Comparison of ENCODE assay signal across 9 cellular contexts in the genomic region with DNA sequence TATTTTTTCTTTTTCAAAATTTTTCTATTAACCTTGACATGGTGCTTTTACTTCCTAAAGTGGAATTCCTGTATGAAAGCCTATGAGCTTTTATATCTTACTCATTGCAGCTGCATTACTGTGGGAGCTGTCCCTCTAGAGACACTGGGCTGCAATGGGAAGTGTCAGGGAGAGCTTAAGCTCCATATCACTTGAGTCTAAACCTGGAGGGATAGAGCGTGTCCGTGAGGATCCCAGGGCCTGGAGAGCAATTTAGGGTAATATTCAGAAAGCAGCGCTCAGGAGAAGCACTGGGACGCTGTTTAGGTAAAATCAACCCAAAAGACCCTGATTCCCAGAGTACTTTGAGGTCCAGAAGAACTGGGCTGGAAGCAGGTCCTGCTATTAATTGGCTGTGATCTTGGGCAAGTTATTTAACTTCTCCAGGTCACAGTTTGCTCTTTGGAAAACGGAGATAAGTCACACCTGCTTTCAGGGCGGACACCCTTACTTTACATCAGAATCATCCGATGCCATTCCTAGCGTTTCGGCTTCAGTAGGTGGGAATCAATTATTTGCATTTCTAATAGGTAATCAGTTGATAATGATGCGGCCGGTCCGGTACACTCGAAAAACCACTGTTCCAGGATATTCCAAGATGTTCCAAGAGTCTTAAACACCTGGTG. TPM values are rescaled to one million over a fixed set of nuclear protein-coding genes. Genes with fewer than 3 reads are reported as not detected.
A peak's percentile ranks its signal among the peaks of the same experiment; 100 is the strongest.
DNase-seq lines count a peak whose midpoint lies in the region; FAIRE-seq and TF ChIP-seq lines count a peak whose summit lies in the region.
"Had no signal": no experiment of that assay in that cellular context is flagged by ENCODE, and none has a peak within 500 bp of the region (broad histone marks: within the 10 kb centered on the region; RNA-seq: fewer than 3 reads in every experiment).

No MANE protein-coding gene starts in this region.

- H4K20me1 ChIP-seq in H1 (replicated peaks in 1 of 2; ENCODE audit: control insufficient read depth in 1 of 2, insufficient read depth in 2 of 2, low read length in 2 of 2), result peaks cover 0 to 2% of the 10 kb centered on the region in 2 experiments

- H3K79me2 ChIP-seq in H1 (ENCODE audit: control insufficient read depth in 1 of 2, insufficient read depth in 2 of 2, low read length in 2 of 2), result peaks cover 0 to 10% of the 10 kb centered on the region in 2 experiments; a peak in 1 of 4 replicates

- H4K8ac ChIP-seq in H1 (ENCODE audit: extremely low read depth, insufficient read depth, low read length), result peak overlapping the region; percentile 63; the same call in 1 of the 2 replicates

- peaks cover 6% of the 10 kb centered on the region; the same call in 1 of the 2 replicates for H3K79me1 ChIP-seq in H1 (ENCODE audit: low read depth, low read length)

- no peak for TF ChIP-seq EP300 in H1 (IDR thresholded peaks at IDR 0.05; ENCODE audit: borderline replicate concordance in 1 of 2, low read depth in 2 of 2, low read length in 2 of 2)
- TF ChIP-seq EP300 in ovary (IDR thresholded peaks at IDR 0.05), result no peak

- no peak overlapping the region for H2BK120ac ChIP-seq in H1 (replicated peaks; ENCODE audit: low read depth, low read length)

- 4% methylated on average over 13 of the region's 13 CpGs; no CpG with 5 or more reads in 1 of the 2 experiments for WGBS in H1 (ENCODE audit: extremely low coverage in 1 of 2, insufficient coverage in 1 of 2, insufficient read length in 1 of 2, insufficient replicate concordance in 2 of 2, low coverage in 1 of 2, low lambda C conversion rate in 2 of 2, missing lambda C conversion rate in 1 of 2), 2 experiments
- WGBS in ovary, 3 donors, result 23 to 26% (median 24%) methylated on average over 13 of the region's 13 CpGs

- no peak overlapping the region for H2BK12ac ChIP-seq in H1 (ENCODE audit: low read depth, low read length)

- intact Hi-C loops in ovary (cut with DNase I), result no loop called here

- POLR2A ChIA-PET in H1 (lab: Charles Lee; ENCODE audit: partially characterized antibody), result interaction anchor here (0.7 to 3.3 kb wide), 28 partner anchors 8 to 413 kb away, joined by 3 to 30 read pairs (median 4); a partner anchor contains a TSS

- TF ChIP-seq CTCF in NB4 (IDR thresholded peaks at IDR 0.05; ENCODE audit: low read depth, low read length) (no peak), H1 (IDR thresholded peaks at IDR 0.05; ENCODE audit: control extremely low read depth in 1 of 3, insufficient read depth in 1 of 3, low read depth in 1 of 3, low read length in 3 of 3) (no peak), ovary (IDR thresholded peaks at IDR 0.05) (no peak)

- no peaks in the 10 kb centered on the region for H3K27me3 ChIP-seq in H1 (replicated peaks in 1 of 4; ENCODE audit: control insufficient read depth in 3 of 4, extremely low read depth in 1 of 4, insufficient read depth in 3 of 4, low read length in 3 of 4)
- no peaks in the 10 kb centered on the region for H3K27me3 ChIP-seq in ovary

- peak overlapping the region in 3 of 4 experiments; percentile 12 to 64 (median 16); a peak in 3 of 7 replicates for H3K9ac ChIP-seq in H1 (replicated peaks in 1 of 4; ENCODE audit: extremely low read depth in 1 of 4, low read depth in 3 of 4, low read length in 3 of 4)

- peak overlapping the region; percentile 70 for H2AFZ ChIP-seq in H1 (ENCODE audit: low read length)

- peaks cover 2 to 6% (median 4%) of the 10 kb centered on the region in 4 experiments; a peak in 5 of 7 replicates for H3K4me1 ChIP-seq in H1 (replicated peaks in 1 of 4; ENCODE audit: control insufficient read depth in 3 of 4, insufficient read depth in 4 of 4, low read length in 3 of 4)
- peaks cover 4% of the 10 kb centered on the region for H3K4me1 ChIP-seq in ovary (ENCODE audit: insufficient read depth)

- H2BK5ac ChIP-seq in H1 (ENCODE audit: low read depth, low read length), result no peak overlapping the region

- H3K18ac ChIP-seq in H1 (ENCODE audit: extremely low read depth, low read length), result peak overlapping the region; percentile 97

- H3K27ac ChIP-seq in H1 (ENCODE audit: low read depth, low read length) (no peak overlapping the region), ovary (no peak overlapping the region)

- no peak overlapping the region for H3K23ac ChIP-seq in H1 (ENCODE audit: insufficient read length)

- H3K56ac ChIP-seq in H1 (replicated peaks; ENCODE audit: insufficient read length, low read depth, low read length), result peak overlapping the region; percentile 75

- H3K4ac ChIP-seq in H1 (replicated peaks; ENCODE audit: insufficient read length, low read depth, low read length), result no peak overlapping the region

- H3K4me2 ChIP-seq in H1 (ENCODE audit: insufficient read depth in 1 of 2, low read depth in 2 of 2, low read length in 2 of 2), result peak overlapping the region; percentile 87 to 91

- H3K4me3 ChIP-seq in NB4 (ENCODE audit: low read depth, low read length), result peak overlapping the region; percentile 22
- peak overlapping the region; percentile 47 to 82 (median 62) for H3K4me3 ChIP-seq in H1 (ENCODE audit: extremely low read depth in 1 of 4, insufficient read depth in 2 of 4, low read depth in 3 of 4, low read length in 4 of 4)
- H3K4me3 ChIP-seq in ovary, result peak overlapping the region; percentile 69

- peaks cover 11% of the 10 kb centered on the region for H3K23me2 ChIP-seq in H1 (ENCODE audit: low read depth, low read length)

- no peak overlapping the region for H2BK20ac ChIP-seq in H1 (ENCODE audit: low read length)

- TF ChIP-seq POLR2A in NB4 (IDR thresholded peaks at IDR 0.05; ENCODE audit: extremely low read depth, insufficient read length), result no peak
- TF ChIP-seq POLR2A in H1 (IDR thresholded peaks at IDR 0.05; ENCODE audit: control extremely low read depth in 1 of 2, low read depth in 2 of 2, low read length in 2 of 2), result no peak
- TF ChIP-seq POLR2A in ovary (IDR thresholded peaks at IDR 0.05), result no peak

- H3K36me3 ChIP-seq in H1 (ENCODE audit: control insufficient read depth in 2 of 4, insufficient read depth in 4 of 4, low read length in 3 of 4), result peaks cover 0 to 10% (median 2%) of the 10 kb centered on the region in 4 experiments; a peak in 3 of 8 replicates
- H3K36me3 ChIP-seq in ovary, result no peaks in the 10 kb centered on the region

- CTCF ChIA-PET in H1 (lab: Charles Lee; ENCODE audit: partially characterized antibody), result interaction anchor here (0.6 to 1.7 kb wide), 9 partner anchors 20 to 93 kb away, joined by 3 to 8 read pairs (median 3); no protein-coding TSS in a partner anchor

- peak overlapping the region; percentile 49 for H4K91ac ChIP-seq in H1 (replicated peaks; ENCODE audit: insufficient read length, low read length)

- peak overlapping the region; percentile 41 for H4K5ac ChIP-seq in H1 (ENCODE audit: insufficient read length, low read depth, low read length)

- peak overlapping the region; percentile 20; the same call in 1 of the 2 replicates for H2BK15ac ChIP-seq in H1 (ENCODE audit: low read length)

- H3K14ac ChIP-seq in H1 (ENCODE audit: insufficient read length), result no peak overlapping the region

- H2AK5ac ChIP-seq in H1 (ENCODE audit: low read depth, low read length), result no peak overlapping the region; the same call in 1 of the 2 replicates

- FAIRE-seq in H1 (lab: Jason Lieb, UNC), result no peak
- no peak for FAIRE-seq in HTR-8/SVneo (lab: Jason Lieb, UNC)

- H3K9me3 ChIP-seq in H1 (ENCODE audit: insufficient read depth in 2 of 2, low read depth in 1 of 2, low read length in 1 of 2) (no peaks in the 10 kb centered on the region), ovary (no peaks in the 10 kb centered on the region)

- TF ChIP-seq RAD21 in H1 (IDR thresholded peaks at IDR 0.05 in 1 of 2, conservative IDR thresholded peaks at IDR 0.05 in 1 of 2; ENCODE audit: low read depth in 2 of 2, low read length in 2 of 2), result no peak

- peak; percentile 66 for DNase-seq in DMS53 (lab: John Stamatoyannopoulos, UW)
- DNase-seq in NB4 (ENCODE audit: low read depth), result no peak
- no peak for DNase-seq in H1 (ENCODE audit: low read depth in 1 of 2, low spot score in 2 of 2)
- DNase-seq in ovary, result no peak
- no peak for DNase-seq in stimulated activated CD4-positive, alpha-beta T cell treated with anti-CD3 and anti-CD28 coated beads, Interleukin-4, amount 100 ng/mL, for 1 hour
- DNase-seq in anterior cingulate cortex (lab: John Stamatoyannopoulos, UW), result no peak
- DNase-seq in 8988T, result no peak
- no peak for DNase-seq in HTR-8/SVneo (ENCODE audit: insufficient read length, low spot score)

TF ChIP-seq in H1, 55 proteins besides CTCF, POLR2A, EP300 and RAD21 (continues in another document):
- TF ChIP-seq TAF1 (IDR thresholded peaks at IDR 0.05; ENCODE audit: low read depth, low read length), result no peak
- TF ChIP-seq, protein P1, sequence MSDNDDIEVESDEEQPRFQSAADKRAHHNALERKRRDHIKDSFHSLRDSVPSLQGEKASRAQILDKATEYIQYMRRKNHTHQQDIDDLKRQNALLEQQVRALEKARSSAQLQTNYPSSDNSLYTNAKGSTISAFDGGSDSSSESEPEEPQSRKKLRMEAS (IDR thresholded peaks at IDR 0.05), result no peak

RNA-seq across cellular contexts. Expression of a gene that starts 0.6 kb away (rescaled TPM):
- total RNA-seq in H1 (2021; fragmentation: NEBNext Ultra II Directional; extraction: Animal tissue kit (Norgen Biotek cat#: 25700)), result 174 and 178 TPM in 2 replicates
- polyA plus RNA-seq in H1 (2011; rRNA removed), result 341 and 364 TPM in 2 replicates
- polyA plus RNA-seq in H1 (2011; cell fraction: cytosol; rRNA removed), result 363 TPM
- 409 TPM for polyA plus RNA-seq in H1 (2011; cell fraction: nucleus; rRNA removed)
- polyA plus RNA-seq in H1 (2012, experiment 1 of 2), result 277 to 371 TPM (median 349 TPM) in 4 replicates
- 315 TPM for polyA plus RNA-seq in H1 (2012, experiment 2 of 2)
- 143 TPM for polyA plus RNA-seq in H1 (2013, experiment 1 of 2)
- 146 TPM for polyA plus RNA-seq in H1 (2013, experiment 2 of 2)
- polyA minus RNA-seq in H1 (2011; rRNA and poly(A)+ RNA removed), result 335 and 380 TPM in 2 replicates
- polyA minus RNA-seq in H1 (2011; cell fraction: cytosol; rRNA and poly(A)+ RNA removed), result 83.5 TPM
- polyA minus RNA-seq in H1 (2011; cell fraction: nucleus; rRNA and poly(A)+ RNA removed), result 96.6 TPM
- 100 to 1,000 TPM; 168 to 278 (median 221) TPM for total RNA-seq in ovary
- 100 to 1,000 TPM; 212 to 354 TPM for polyA plus RNA-seq in ovary

RNA-seq across cellular contexts. Expression of a gene that starts 11.8 kb away (rescaled TPM):
- total RNA-seq in H1 (2021; fragmentation: NEBNext Ultra II Directional; extraction: Animal tissue kit (Norgen Biotek cat#: 25700)), result not detected in 2 replicates
- polyA plus RNA-seq in H1 (2011; rRNA removed), result not detected in 2 replicates
- not detected for polyA plus RNA-seq in H1 (2011; cell fraction: cytosol; rRNA removed)
- polyA plus RNA-seq in H1 (2011; cell fraction: nucleus; rRNA removed), result not detected
- not detected in 4 replicates for polyA plus RNA-seq in H1 (2012, experiment 1 of 2)
- polyA plus RNA-seq in H1 (2012, experiment 2 of 2), result not detected
- not detected for polyA plus RNA-seq in H1 (2013, experiment 1 of 2)
- polyA plus RNA-seq in H1 (2013, experiment 2 of 2), result not detected
- not detected in 2 replicates for polyA minus RNA-seq in H1 (2011; rRNA and poly(A)+ RNA removed)
- polyA minus RNA-seq in H1 (2011; cell fraction: cytosol; rRNA and poly(A)+ RNA removed), result not detected
- polyA minus RNA-seq in H1 (2011; cell fraction: nucleus; rRNA and poly(A)+ RNA removed), result not detected
- total RNA-seq in ovary, result not detected
- not detected for polyA plus RNA-seq in ovary
- polyA plus RNA-seq: adipose tissue had no signal
